8 cellular contexts compared by ENCODE assay signal in the genomic region with DNA sequence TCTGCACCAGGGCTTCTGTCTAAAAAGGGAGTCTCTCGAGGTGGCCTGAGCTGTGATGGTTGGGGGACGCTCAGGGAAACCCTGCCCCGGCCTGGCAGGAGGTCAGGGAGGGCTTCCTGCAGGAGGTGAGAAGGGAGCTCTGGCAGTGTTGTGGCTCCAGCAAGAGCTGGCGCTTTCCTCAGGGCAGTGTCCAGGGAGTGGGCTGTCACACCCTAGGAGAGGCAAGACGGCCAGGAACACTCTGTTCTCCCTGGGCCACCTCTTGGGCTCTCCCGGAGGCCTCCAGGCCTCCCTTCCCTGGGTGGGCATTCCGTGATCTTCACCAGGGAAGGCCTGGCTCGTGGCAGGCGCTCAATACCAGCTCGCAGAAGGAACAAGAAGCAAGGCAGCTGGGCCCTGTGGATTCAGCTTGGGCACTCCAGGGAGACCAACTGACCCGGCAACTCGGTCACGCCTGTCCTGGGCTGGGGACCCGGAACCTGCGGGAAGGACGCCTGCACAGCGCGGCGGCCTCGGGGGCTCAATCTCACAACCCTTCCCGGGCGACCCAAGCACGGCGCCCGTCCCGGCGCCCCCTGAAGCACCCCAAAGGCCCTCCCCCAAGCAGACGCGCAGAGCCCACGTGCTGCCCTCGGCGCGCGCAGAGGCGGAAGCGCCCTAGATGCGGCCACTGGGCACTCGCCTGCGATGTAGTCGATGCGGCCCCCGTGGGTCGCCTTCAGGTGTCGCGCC. TPM values are rescaled to one million over a fixed set of nuclear protein-coding genes. Genes with fewer than 3 reads are reported as not detected.
A peak's percentile ranks its signal among the peaks of the same experiment; 100 is the strongest.
DNase-seq lines count a peak whose midpoint lies in the region; ATAC-seq and TF ChIP-seq lines count a peak whose summit lies in the region.

No MANE protein-coding gene starts in this region.

- 1 to 2% methylated on average over 45 of the region's 45 CpGs for WGBS in esophagus, 2 donors

- no peaks in the 10 kb centered on the region for H3K27me3 ChIP-seq in CD4-positive, CD25-positive, alpha-beta regulatory T cell (ENCODE audit: control insufficient read depth, insufficient read depth, low read length)
- H3K27me3 ChIP-seq in esophagus (ENCODE audit: control insufficient read depth in 1 of 2, insufficient read depth in 2 of 2, low read length in 2 of 2) (no peaks in the 10 kb centered on the region), muscle layer of colon (ENCODE audit: control insufficient read depth in 1 of 2, insufficient read depth in 2 of 2, low read length in 2 of 2) (no peaks in the 10 kb centered on the region)

- peak overlapping the region; percentile 61 for H3K4me3 ChIP-seq in CD4-positive, CD25-positive, alpha-beta regulatory T cell (ENCODE audit: low read depth, low read length)
- peak overlapping the region; percentile 57 to 83 for H3K4me3 ChIP-seq in esophagus (ENCODE audit: low read depth in 1 of 2, low read length in 2 of 2)
- H3K4me3 ChIP-seq in muscle layer of colon (ENCODE audit: low read depth in 1 of 2, low read length in 2 of 2), result peak overlapping the region; percentile 75 to 77

- no peaks in the 10 kb centered on the region for H3K9me3 Mint-ChIP-seq in CD4-positive, CD25-positive, alpha-beta regulatory T cell
- no peaks in the 10 kb centered on the region for H3K9me3 Mint-ChIP-seq in activated T-cell treated with anti-CD3 and anti-CD28 coated beads, Interleukin-2, amount 50 U/mL, for 4 hours
- H3K9me3 Mint-ChIP-seq in stimulated activated naive CD8-positive, alpha-beta T cell treated with anti-CD3 and anti-CD28 coated beads, Interleukin-15, amount 100 ng/mL, for 72 hours, result no peaks in the 10 kb centered on the region

- H3K36me3 ChIP-seq in CD4-positive, CD25-positive, alpha-beta regulatory T cell (ENCODE audit: control insufficient read depth, insufficient read depth, low read length), result peaks cover 8% of the 10 kb centered on the region
- peaks cover 0 to 26% of the 10 kb centered on the region in 2 donors for H3K36me3 ChIP-seq in esophagus (ENCODE audit: control insufficient read depth in 2 of 2, insufficient read depth in 2 of 2, low read length in 1 of 2)
- no peaks in the 10 kb centered on the region for H3K36me3 ChIP-seq in muscle layer of colon (ENCODE audit: insufficient read depth, low read length)

- peaks cover 0 to 27% (median 0%) of the 10 kb centered on the region in 4 donors for H3K4me1 Mint-ChIP-seq in CD4-positive, CD25-positive, alpha-beta regulatory T cell
- H3K4me1 Mint-ChIP-seq in activated T-cell treated with anti-CD3 and anti-CD28 coated beads, Interleukin-2, amount 50 U/mL, for 4 hours (ENCODE audit: low read depth), result peaks cover 7% of the 10 kb centered on the region
- H3K4me1 Mint-ChIP-seq in stimulated activated naive CD8-positive, alpha-beta T cell treated with anti-CD3 and anti-CD28 coated beads, Interleukin-15, amount 100 ng/mL, for 72 hours, result peaks cover 63% of the 10 kb centered on the region

- peaks cover 3% of the 10 kb centered on the region for H3K36me3 Mint-ChIP-seq in CD4-positive, CD25-positive, alpha-beta regulatory T cell
- peaks cover 7% of the 10 kb centered on the region for H3K36me3 Mint-ChIP-seq in activated T-cell treated with anti-CD3 and anti-CD28 coated beads, Interleukin-2, amount 50 U/mL, for 4 hours (ENCODE audit: insufficient read depth)

- no peaks in the 10 kb centered on the region for H3K27me3 Mint-ChIP-seq in CD4-positive, CD25-positive, alpha-beta regulatory T cell
- no peaks in the 10 kb centered on the region for H3K27me3 Mint-ChIP-seq in activated T-cell treated with anti-CD3 and anti-CD28 coated beads, Interleukin-2, amount 50 U/mL, for 4 hours (ENCODE audit: low read depth)
- no peaks in the 10 kb centered on the region for H3K27me3 Mint-ChIP-seq in stimulated activated naive CD8-positive, alpha-beta T cell treated with anti-CD3 and anti-CD28 coated beads, Interleukin-15, amount 100 ng/mL, for 72 hours

- DNase-seq in CD4-positive, CD25-positive, alpha-beta regulatory T cell, result peak; percentile 59 to 78 (median 68)
- DNase-seq in NCI-H69 (lab: John Stamatoyannopoulos, UW), result peak; percentile 83
- DNase-seq in activated T-cell treated with anti-CD3 and anti-CD28 coated beads, Interleukin-2, amount 50 U/mL, for 4 hours, result peak; percentile 60
- DNase-seq in stimulated activated naive CD8-positive, alpha-beta T cell treated with anti-CD3 and anti-CD28 coated beads, Interleukin-15, amount 100 ng/mL, for 72 hours, result peak; percentile 77 to 78

- TF ChIP-seq POLR2A in GM19193 (IDR thresholded peaks at IDR 0.05; ENCODE audit: extremely low read depth, insufficient read depth, insufficient read length), result peak; percentile 72

- peak overlapping the region; percentile 86 to 97 (median 88) for H3K4me3 Mint-ChIP-seq in CD4-positive, CD25-positive, alpha-beta regulatory T cell
- H3K4me3 Mint-ChIP-seq in activated T-cell treated with anti-CD3 and anti-CD28 coated beads, Interleukin-2, amount 50 U/mL, for 4 hours, result peak overlapping the region; percentile 89
- peak overlapping the region; percentile 98 to 99 for H3K4me3 Mint-ChIP-seq in stimulated activated naive CD8-positive, alpha-beta T cell treated with anti-CD3 and anti-CD28 coated beads, Interleukin-15, amount 100 ng/mL, for 72 hours

- peak; percentile 40 to 55 for ATAC-seq in CD4-positive, CD25-positive, alpha-beta regulatory T cell (ENCODE audit: low read depth in 2 of 2)
- ATAC-seq in HG03196 (IDR thresholded peaks at IDR 0.05; ENCODE audit: unreplicated experiment), result peak; percentile 42
- peak; percentile 62 for ATAC-seq in activated T-cell treated with anti-CD3 and anti-CD28 coated beads, Interleukin-2, amount 50 U/mL, for 4 hours
- ATAC-seq in stimulated activated naive CD8-positive, alpha-beta T cell treated with anti-CD3 and anti-CD28 coated beads, Interleukin-15, amount 100 ng/mL, for 72 hours, result peak; percentile 70

- peak overlapping the region; percentile 81 for H3K27ac ChIP-seq in CD4-positive, CD25-positive, alpha-beta regulatory T cell (ENCODE audit: insufficient read depth, low read length, poor library complexity, severe bottlenecking)
- H3K27ac ChIP-seq in esophagus (ENCODE audit: low read depth in 2 of 2, low read length in 1 of 2), result peak overlapping the region; percentile 86 to 95
- H3K27ac ChIP-seq in muscle layer of colon (ENCODE audit: low read depth, low read length), result peak overlapping the region; percentile 89

- H3K4me1 ChIP-seq in CD4-positive, CD25-positive, alpha-beta regulatory T cell (ENCODE audit: control insufficient read depth, insufficient read depth, low read length, poor library complexity, severe bottlenecking), result peaks cover 36% of the 10 kb centered on the region
- H3K4me1 ChIP-seq in esophagus (ENCODE audit: control insufficient read depth in 2 of 2, insufficient read depth in 2 of 2, low read length in 1 of 2) (peaks cover 11 to 23% of the 10 kb centered on the region in 2 donors), muscle layer of colon (ENCODE audit: insufficient read depth, low read length) (peaks cover 13% of the 10 kb centered on the region)

- peak overlapping the region; percentile 24 for H3K9ac ChIP-seq in muscle layer of colon (ENCODE audit: low read length)

- H3K9me3 ChIP-seq in CD4-positive, CD25-positive, alpha-beta regulatory T cell (ENCODE audit: control insufficient read depth in 2 of 2, low read length in 2 of 2), result no peaks in the 10 kb centered on the region
- H3K9me3 ChIP-seq in esophagus (ENCODE audit: control insufficient read depth in 2 of 2, insufficient read depth in 1 of 2, low read depth in 1 of 2, low read length in 1 of 2), result no peaks in the 10 kb centered on the region
- H3K9me3 ChIP-seq in muscle layer of colon (ENCODE audit: low read length), result no peaks in the 10 kb centered on the region

- peak overlapping the region; percentile 90 to 96 (median 93) for H3K27ac Mint-ChIP-seq in CD4-positive, CD25-positive, alpha-beta regulatory T cell
- H3K27ac Mint-ChIP-seq in stimulated activated naive CD8-positive, alpha-beta T cell treated with anti-CD3 and anti-CD28 coated beads, Interleukin-15, amount 100 ng/mL, for 72 hours, result peak overlapping the region; percentile 98 to 99

RNA-seq across cellular contexts. Expression of a gene that starts 0.7 kb away (rescaled TPM):
- 145 TPM for total RNA-seq in CD4-positive, CD25-positive, alpha-beta regulatory T cell
- polyA plus RNA-seq in CD4-positive, CD25-positive, alpha-beta regulatory T cell, result 100 to 1,000 TPM; 370 to 489 (median 443) TPM
- 100 to 1,000 TPM; 534 to 566 (median 566) TPM for total RNA-seq in activated T-cell treated with anti-CD3 and anti-CD28 coated beads, Interleukin-2, amount 50 U/mL, for 4 hours
- 100 to 1,000 TPM; 137 to 223 TPM for polyA plus RNA-seq in esophagus

RNA-seq across cellular contexts. Expression of a gene that starts 7.4 kb away (rescaled TPM):
- total RNA-seq in CD4-positive, CD25-positive, alpha-beta regulatory T cell, result 4.8 TPM
- polyA plus RNA-seq in CD4-positive, CD25-positive, alpha-beta regulatory T cell, result 1 to 10 TPM in 2 of 4 donors, under 1 TPM in 2; 0.60 to 1.4 (median 1.2) TPM
- total RNA-seq in activated T-cell treated with anti-CD3 and anti-CD28 coated beads, Interleukin-2, amount 50 U/mL, for 4 hours, result 10 to 100 TPM; 81.0 to 96.4 (median 87.2) TPM
- 1 to 10 TPM; 5.8 to 9.9 TPM for polyA plus RNA-seq in esophagus

RNA-seq across cellular contexts. Expression of a gene that starts 26.0 kb away (rescaled TPM):
- total RNA-seq in CD4-positive, CD25-positive, alpha-beta regulatory T cell, result 337 TPM
- polyA plus RNA-seq in CD4-positive, CD25-positive, alpha-beta regulatory T cell, result 10 to 100 TPM; 18.1 to 23.6 (median 19.9) TPM
- 100 to 1,000 TPM; 116 to 171 (median 139) TPM for total RNA-seq in activated T-cell treated with anti-CD3 and anti-CD28 coated beads, Interleukin-2, amount 50 U/mL, for 4 hours
- polyA plus RNA-seq in esophagus, result 100 to 1,000 TPM; 102 to 172 TPM

RNA-seq across cellular contexts. Expression of a gene that starts 45.7 kb away (rescaled TPM):
- 63.1 TPM for total RNA-seq in CD4-positive, CD25-positive, alpha-beta regulatory T cell
- 10 to 100 TPM in 3 of 4 donors, 1 to 10 TPM in 1; 8.1 to 13.9 (median 11.3) TPM for polyA plus RNA-seq in CD4-positive, CD25-positive, alpha-beta regulatory T cell
- 10 to 100 TPM; 20.6 to 24.1 (median 21.1) TPM for total RNA-seq in activated T-cell treated with anti-CD3 and anti-CD28 coated beads, Interleukin-2, amount 50 U/mL, for 4 hours
- 10 to 100 TPM; 10.7 to 20.4 TPM for polyA plus RNA-seq in esophagus

RNA-seq across cellular contexts. Expression of a gene that starts 45.9 kb away (rescaled TPM):
- 49.5 TPM for total RNA-seq in CD4-positive, CD25-positive, alpha-beta regulatory T cell
- 100 to 1,000 TPM; 111 to 164 (median 131) TPM for polyA plus RNA-seq in CD4-positive, CD25-positive, alpha-beta regulatory T cell
- total RNA-seq in activated T-cell treated with anti-CD3 and anti-CD28 coated beads, Interleukin-2, amount 50 U/mL, for 4 hours, result 100 to 1,000 TPM in 1 of 3 donors, 10 to 100 TPM in 2; 78.9 to 105 (median 98.0) TPM
- 10 to 100 TPM; 42.8 to 44.1 TPM for polyA plus RNA-seq in esophagus

Comparison
In these comparisons a context has a peak if more than half of its experiments do, and no peak if none do; other contexts are left out.
1. Peak in every context shown above with its lines: DNase-seq, ATAC-seq, H3K4me3 ChIP-seq and H3K27ac ChIP-seq.
2. RNA of a gene that starts 7.4 kb away (total RNA-seq): 81.0 to 96.4 TPM in activated T-cell treated with anti-CD3 and anti-CD28 coated beads, Interleukin-2, amount 50 U/mL, for 4 hours; 4.8 TPM in CD4-positive, CD25-positive, alpha-beta regulatory T cell (single experiment); every median in the first group is over 10 times any median in the second.